9 cellular contexts compared by ENCODE assay signal in genomic region chr15:71116366-71116765, GRCh38. TPM values are rescaled to one million over a fixed set of nuclear protein-coding genes. Genes with fewer than 3 reads are reported as not detected.
DNase-seq lines count a peak whose midpoint lies in the region; ATAC-seq and TF ChIP-seq lines count a peak whose summit lies in the region.
"Had no signal": no experiment of that assay in that cellular context is flagged by ENCODE, and none has a peak within 500 bp of the region (broad histone marks: within the 10 kb centered on the region; RNA-seq: fewer than 3 reads in every experiment).

No MANE protein-coding gene starts in this region.

- no peaks in the 10 kb centered on the region for H3K9me3 Mint-ChIP-seq in activated CD4-positive, alpha-beta memory T cell treated with anti-CD3 and anti-CD28 coated beads for 36 hours

- POLR2A ChIA-PET in activated CD4-positive, alpha-beta memory T cell treated with anti-CD3 and anti-CD28 coated beads for 36 hours (lab: Charles Lee) = no interaction called here

- no peaks in the 10 kb centered on the region for H3K36me3 Mint-ChIP-seq in activated CD4-positive, alpha-beta memory T cell treated with anti-CD3 and anti-CD28 coated beads for 36 hours

- peak; percentile 10 to 48 for ATAC-seq in left cardiac atrium
- no peak for ATAC-seq in GM21360 (IDR thresholded peaks at IDR 0.05; ENCODE audit: unreplicated experiment)

- H3K4me3 Mint-ChIP-seq in activated CD4-positive, alpha-beta memory T cell treated with anti-CD3 and anti-CD28 coated beads for 36 hours = peak overlapping the region; percentile 27

- no peak for TF ChIP-seq CTCF in retinal pigment epithelial cell (conservative IDR thresholded peaks at IDR 0.05; ENCODE audit: low read depth, low read length)

- peaks cover 55% of the 10 kb centered on the region for H3K27me3 Mint-ChIP-seq in activated CD4-positive, alpha-beta memory T cell treated with anti-CD3 and anti-CD28 coated beads for 36 hours

- H3K27ac Mint-ChIP-seq in activated CD4-positive, alpha-beta memory T cell treated with anti-CD3 and anti-CD28 coated beads for 36 hours = no peak overlapping the region

- peaks cover 6% of the 10 kb centered on the region for H3K4me1 Mint-ChIP-seq in activated CD4-positive, alpha-beta memory T cell treated with anti-CD3 and anti-CD28 coated beads for 36 hours (ENCODE audit: low read depth)

- H3K4me3 ChIP-seq in retinal pigment epithelial cell (ENCODE audit: low read length) = peak overlapping the region; percentile 65

- CTCF ChIA-PET in activated CD4-positive, alpha-beta memory T cell treated with anti-CD3 and anti-CD28 coated beads for 36 hours (lab: Charles Lee) = interaction anchor here (3.0 kb wide), 1 partner anchor 324 kb away, joined by 12 read pairs; no protein-coding TSS in a partner anchor

- intact Hi-C loops in activated CD4-positive, alpha-beta memory T cell treated with anti-CD3 and anti-CD28 coated beads for 36 hours (cut with micrococcal nuclease) = no loop called here
- intact Hi-C loops in left cardiac atrium (cut with DNase I) = loop anchor here (5.0 to 10.0 kb wide), 4 partner anchors 36 to 328 kb away; no protein-coding TSS in a partner anchor

- DNase-seq in ELR (ENCODE audit: low read depth) = peak; percentile 39
- DNase-seq in activated CD4-positive, alpha-beta memory T cell treated with anti-CD3 and anti-CD28 coated beads for 36 hours = no peak
- no peak for DNase-seq in left cardiac atrium
- DNase-seq in retinal pigment epithelial cell (ENCODE audit: low read depth) = no peak
- no peak for DNase-seq in NCI-H187 (lab: John Stamatoyannopoulos, UW)
- DNase-seq in glomerular visceral epithelial cell (ENCODE audit: extremely low spot score) = no peak
- DNase-seq in DMS79 treated with DMSO at 0.1 percent for 48 hours (lab: John Stamatoyannopoulos, UW) = no peak
- DNase-seq: NCI-H2227 treated with DMSO at 0.1 percent for 48 hours had no signal

RNA-seq across cellular contexts. Expression of gene THSD4, which starts 1.1 kb away (rescaled TPM):
- total RNA-seq in activated CD4-positive, alpha-beta memory T cell treated with anti-CD3 and anti-CD28 coated beads for 36 hours = not detected
- 10 to 100 TPM; 39.8 to 68.3 TPM for total RNA-seq in left cardiac atrium

Comparison
In these comparisons a context has a peak if more than half of its experiments do, and no peak if none do; other contexts are left out.
1. RNA of gene THSD4, which starts 1.1 kb away (total RNA-seq): 39.8 to 68.3 TPM in left cardiac atrium; not detected in activated CD4-positive, alpha-beta memory T cell treated with anti-CD3 and anti-CD28 coated beads for 36 hours; every median in the first group is over 10 times any median in the second.